ENCODE assay signal across 8 cellular contexts in the genomic region with DNA sequence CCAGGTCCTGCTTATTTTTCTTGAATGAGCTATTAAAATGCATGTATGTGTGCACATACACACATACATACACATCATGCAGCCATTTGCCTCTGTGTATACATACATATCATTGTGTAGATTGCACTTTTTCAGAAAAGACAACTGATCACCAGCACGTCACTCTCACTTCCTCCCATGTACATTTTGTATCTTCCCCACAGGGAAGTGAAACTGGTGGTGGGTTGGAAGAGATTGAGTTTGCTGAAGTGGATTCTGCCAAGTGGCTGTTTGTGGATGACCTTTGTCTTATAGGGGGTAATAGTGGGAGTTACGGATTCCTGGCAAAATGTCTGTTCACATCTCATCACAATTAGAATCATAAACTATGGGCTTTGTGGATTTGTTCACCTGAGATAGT.
DNase-seq lines count a peak whose midpoint lies in the region; ATAC-seq and TF ChIP-seq lines count a peak whose summit lies in the region.

No MANE protein-coding gene starts in this region.

- intact Hi-C loops in dorsolateral prefrontal cortex (cut with DNase I) = no loop called here

- H3K4me3 Mint-ChIP-seq in mesothelial cell of epicardium = no peak overlapping the region

- H3K9me3 Mint-ChIP-seq in mesothelial cell of epicardium = no peaks in the 10 kb centered on the region

- TF ChIP-seq CTCF in GM13976 (IDR thresholded peaks at IDR 0.05; ENCODE audit: borderline replicate concordance, control extremely low read depth, extremely low read depth, insufficient read depth, missing control alignments) (no peak), NB4 (IDR thresholded peaks at IDR 0.05; ENCODE audit: low read depth, low read length) (no peak), mesothelial cell of epicardium (IDR thresholded peaks at IDR 0.05; ENCODE audit: unreplicated experiment) (no peak), dorsolateral prefrontal cortex (IDR thresholded peaks at IDR 0.05 in 54 of 56, conservative IDR thresholded peaks at IDR 0.05 in 2 of 56; ENCODE audit: low read depth in 1 of 56, partially characterized antibody in 56 of 56) (no peak)

- H3K27ac ChIP-seq in dorsolateral prefrontal cortex = peak overlapping the region in 11 of 59 donors; percentile 2 to 52 (median 29)

- H3K4me1 Mint-ChIP-seq in mesothelial cell of epicardium = peaks cover 60% of the 10 kb centered on the region

- H3K36me3 Mint-ChIP-seq in mesothelial cell of epicardium = no peaks in the 10 kb centered on the region

- no peak overlapping the region for H3K4me3 ChIP-seq in NB4 (ENCODE audit: low read depth, low read length)
- no peak overlapping the region for H3K4me3 ChIP-seq in dorsolateral prefrontal cortex

- DNase-seq in GM13976 (ENCODE audit: low spot score) (peak; percentile 41), NB4 (ENCODE audit: low read depth) (peak; percentile 69), mesothelial cell of epicardium (ENCODE audit: low spot score in 2 of 2, unreplicated experiment in 2 of 2) (no peak), dorsolateral prefrontal cortex (no peak), NCI-H146 treated with DMSO at 0.1 percent for 48 hours (lab: John Stamatoyannopoulos, UW; ENCODE audit: unreplicated experiment) (no peak), NCI-H774 (lab: John Stamatoyannopoulos, UW) (no peak), NCI-H1436 (lab: John Stamatoyannopoulos, UW) (no peak)

- H3K27ac Mint-ChIP-seq in mesothelial cell of epicardium = peak overlapping the region; percentile 87

- no peaks in the 10 kb centered on the region for H3K27me3 Mint-ChIP-seq in mesothelial cell of epicardium (ENCODE audit: low read depth)

- in situ Hi-C loops in GM13976 (cut with MboI; ENCODE audit: low sequenced_read_pairs, unreplicated experiment) = loop anchor here (25.0 kb wide), 1 partner anchor 394 kb away; no protein-coding TSS in a partner anchor

- no peak for TF ChIP-seq POLR2A in NB4 (IDR thresholded peaks at IDR 0.05; ENCODE audit: extremely low read depth, insufficient read length)

- peak; percentile 66 for ATAC-seq in GM21723 (IDR thresholded peaks at IDR 0.05; ENCODE audit: unreplicated experiment)

- no peaks in the 10 kb centered on the region for H3K27me3 ChIP-seq in dorsolateral prefrontal cortex

Comparison
In these comparisons a context has a peak if more than half of its experiments do, and no peak if none do; other contexts are left out.
1. DNase-seq: peak in GM13976 (single experiment) and NB4 (single experiment); none in mesothelial cell of epicardium (0 of 2), dorsolateral prefrontal cortex (0 of 10), NCI-H146 treated with DMSO at 0.1 percent for 48 hours (single experiment), NCI-H774 (single experiment) and NCI-H1436 (single experiment).